20 cellular contexts compared by ENCODE assay signal in genomic region chr18:78935406-78935805, GRCh38. TPM values are rescaled to one million over a fixed set of nuclear protein-coding genes. Genes with fewer than 3 reads are reported as not detected.
DNase-seq lines count a peak whose midpoint lies in the region; ATAC-seq and TF ChIP-seq lines count a peak whose summit lies in the region.
"Had no signal": no experiment of that assay in that cellular context is flagged by ENCODE, and none has a peak within 500 bp of the region (broad histone marks: within the 10 kb centered on the region; RNA-seq: fewer than 3 reads in every experiment).

No MANE protein-coding gene starts in this region.

- no peaks in the 10 kb centered on the region for H3K23me2 ChIP-seq in H9 (ENCODE audit: insufficient read length, low read depth, low read length, poor library complexity, severe bottlenecking)

- H3K4ac ChIP-seq in H9 (ENCODE audit: low read depth, low read length) = no peak overlapping the region

- no peak overlapping the region for H3K4me2 ChIP-seq in H9 (ENCODE audit: insufficient read depth, insufficient read length, low read length)
- H3K4me2 ChIP-seq: A549 had no signal

- no peak overlapping the region for H3K9ac ChIP-seq in H9 (ENCODE audit: extremely low read depth, insufficient read length, low read length)
- H3K9ac ChIP-seq: BLaER1 treated with 17β-estradiol and CSF1 and Interleukin-3, amounts not matched to agents 10 nM and 100 nM had no signal

- in situ Hi-C loops in KBM-7 (cut with MboI; ENCODE audit: low pct_unique_long_range_greater_than_20kb, low sequenced_read_pairs) = no loop called here

- H3K79me1 ChIP-seq in H9 (ENCODE audit: insufficient read depth, low read depth, low read length, poor library complexity, severe bottlenecking) = no peaks in the 10 kb centered on the region

- no peak overlapping the region for H2AK5ac ChIP-seq in H9 (ENCODE audit: insufficient read length, low read length)

- no peak overlapping the region for H2BK20ac ChIP-seq in H9 (ENCODE audit: low read depth, low read length, poor library complexity, severe bottlenecking)

- no peak overlapping the region for H2BK5ac ChIP-seq in H9 (ENCODE audit: insufficient read length, low read length)

- no peaks in the 10 kb centered on the region for H3K27me3 ChIP-seq in upper lobe of right lung
- H3K27me3 ChIP-seq in H9 (ENCODE audit: insufficient read depth, low read length) = no peaks in the 10 kb centered on the region
- H3K27me3 ChIP-seq: BLaER1 treated with 17β-estradiol and CSF1 and Interleukin-3, amounts not matched to agents 10 nM and 100 nM had no signal

- H3K23ac ChIP-seq in H9 (ENCODE audit: insufficient read length, low read depth, low read length) = no peak overlapping the region

- H3K27ac Mint-ChIP-seq in chondrocyte (ENCODE audit: unreplicated experiment) (no peak overlapping the region), H9 (no peak overlapping the region)
- H3K27ac Mint-ChIP-seq: B cell; CD4-positive, alpha-beta T cell; CD8-positive, alpha-beta T cell had no signal

- H2AFZ ChIP-seq in H9 (ENCODE audit: low read length) = no peak overlapping the region

- H3K9me3 Mint-ChIP-seq in chondrocyte (ENCODE audit: low read depth) (no peaks in the 10 kb centered on the region), H9 (no peaks in the 10 kb centered on the region)
- H3K9me3 Mint-ChIP-seq: CD4-positive, alpha-beta T cell; CD8-positive, alpha-beta T cell had no signal

- no peak for ATAC-seq in upper lobe of right lung
- ATAC-seq: A549; CD8-positive, alpha-beta T cell had no signal

- H3K56ac ChIP-seq in H9 (ENCODE audit: insufficient read length, low read depth, low read length) = no peak overlapping the region

- no peak overlapping the region for H3K4me3 Mint-ChIP-seq in chondrocyte (ENCODE audit: unreplicated experiment)
- H3K4me3 Mint-ChIP-seq in H9 = no peak overlapping the region
- H3K4me3 Mint-ChIP-seq: B cell; CD4-positive, alpha-beta T cell; CD8-positive, alpha-beta T cell had no signal

- TF ChIP-seq CTCF in chondrocyte (IDR thresholded peaks at IDR 0.05) (no peak), upper lobe of right lung (IDR thresholded peaks at IDR 0.05) (no peak), H9 (conservative IDR thresholded peaks at IDR 0.05) (no peak)

- H4K5ac ChIP-seq in H9 (ENCODE audit: insufficient read length, low read depth, low read length) = no peak overlapping the region

- H3K4me1 ChIP-seq in upper lobe of right lung (no peaks in the 10 kb centered on the region), H9 (ENCODE audit: insufficient read depth, low read length) (no peaks in the 10 kb centered on the region)
- H3K4me1 ChIP-seq: A549, Caco-2 had no signal

- no peaks in the 10 kb centered on the region for H4K20me1 ChIP-seq in H9 (ENCODE audit: control insufficient read depth, insufficient read depth, insufficient read length)
- H4K20me1 ChIP-seq: BLaER1 treated with 17β-estradiol and CSF1 and Interleukin-3, amounts not matched to agents 10 nM and 100 nM had no signal

- H3K9me3 ChIP-seq in upper lobe of right lung = no peaks in the 10 kb centered on the region
- H3K9me3 ChIP-seq in H9 (ENCODE audit: control insufficient read depth, low read depth, low read length) = no peaks in the 10 kb centered on the region
- H3K9me3 ChIP-seq: A549; BLaER1 treated with 17β-estradiol and CSF1 and Interleukin-3, amounts not matched to agents 10 nM and 100 nM; Caco-2 had no signal

- H3K4me3 ChIP-seq in upper lobe of right lung = no peak overlapping the region
- H3K4me3 ChIP-seq: A549; BLaER1 treated with 17β-estradiol and CSF1 and Interleukin-3, amounts not matched to agents 10 nM and 100 nM had no signal

- no peak overlapping the region for H3K18ac ChIP-seq in H9 (ENCODE audit: insufficient read length, low read depth, low read length)

- no peak overlapping the region for H4K91ac ChIP-seq in H9 (ENCODE audit: insufficient read length, low read depth, low read length)

- no peak overlapping the region for H3K27ac ChIP-seq in upper lobe of right lung
- H3K27ac ChIP-seq in H9 (ENCODE audit: insufficient read length, low read depth, low read length) = no peak overlapping the region
- H3K27ac ChIP-seq: 22Rv1; A549; BLaER1 treated with 17β-estradiol and CSF1 and Interleukin-3, amounts not matched to agents 10 nM and 100 nM; C4-2B had no signal

- H4K8ac ChIP-seq in H9 (replicated peaks; ENCODE audit: insufficient read length, low read depth, low read length) = no peak overlapping the region

- no peaks in the 10 kb centered on the region for H3K36me3 ChIP-seq in upper lobe of right lung
- H3K36me3 ChIP-seq: BLaER1 treated with 17β-estradiol and CSF1 and Interleukin-3, amounts not matched to agents 10 nM and 100 nM had no signal

- H2BK12ac ChIP-seq in H9 (ENCODE audit: insufficient read length, low read depth, low read length) = no peak overlapping the region

- H3K27me3 Mint-ChIP-seq in chondrocyte (ENCODE audit: low read depth) (no peaks in the 10 kb centered on the region), H9 (ENCODE audit: low read depth) (0 out of 2 replicates have a peak, but pooled peaks cover 4% of the 10 kb centered on the region)
- H3K27me3 Mint-ChIP-seq: CD4-positive, alpha-beta T cell had no signal

- H3K36me3 Mint-ChIP-seq in chondrocyte (ENCODE audit: low read depth) (no peaks in the 10 kb centered on the region), H9 (ENCODE audit: insufficient read depth in 1 of 3, low read depth in 3 of 3) (no peaks in the 10 kb centered on the region)
- H3K36me3 Mint-ChIP-seq: CD8-positive, alpha-beta T cell had no signal

- no peak overlapping the region for H2BK120ac ChIP-seq in H9 (ENCODE audit: low read depth, low read length, poor library complexity, severe bottlenecking)

- no peaks in the 10 kb centered on the region for H3K79me2 ChIP-seq in H9 (ENCODE audit: insufficient read depth, low read length)

- no CpG with 5 or more reads among the region's 9 CpGs for WGBS in H9 (ENCODE audit: extremely low coverage, insufficient read length, low lambda C conversion rate)

- no peak overlapping the region for H2BK15ac ChIP-seq in H9 (ENCODE audit: low read depth, low read length)

- intact Hi-C loops in posterior vena cava (cut with DNase I) (no loop called here), upper lobe of right lung (cut with DNase I) (no loop called here)

- DNase-seq in chondrocyte (ENCODE audit: low spot score) (peak; percentile 68), mesenteric fat pad (ENCODE audit: low spot score) (peak; percentile 64), posterior vena cava (ENCODE audit: low spot score) (peak; percentile 66), upper lobe of right lung (peak; percentile 51), H9 (no peak), KBM-7 (no peak), NCI-H1105 (lab: John Stamatoyannopoulos, UW) (no peak)
- DNase-seq: AML-193; Caco-2; Calu3; CD4-positive, alpha-beta T cell; CD8-positive, alpha-beta T cell; DMS79 treated with DMSO at 0.1 percent for 48 hours; GF-D8 had no signal

- no peaks in the 10 kb centered on the region for H3K4me1 Mint-ChIP-seq in chondrocyte (ENCODE audit: low read depth)
- peaks cover 8 to 10% of the 10 kb centered on the region in 2 experiments for H3K4me1 Mint-ChIP-seq in H9
- H3K4me1 Mint-ChIP-seq: B cell had no signal

- H3T11ph ChIP-seq in H9 (ENCODE audit: low read length) = no peak overlapping the region

- no peak overlapping the region for H3K14ac ChIP-seq in H9 (ENCODE audit: insufficient read depth, low read length)

RNA-seq across cellular contexts. Expression of gene SALL3, which starts 44.2 kb away (rescaled TPM):
- total RNA-seq in chondrocyte = not detected in 3 replicates
- total RNA-seq in mesenteric fat pad = not detected
- total RNA-seq in posterior vena cava = not detected
- total RNA-seq in upper lobe of right lung = not detected
- 51.1 and 52.4 TPM in 2 replicates for total RNA-seq in H9 (2021)
- total RNA-seq: A172; B cell; Caco-2; Calu3; CD8-positive, alpha-beta T cell had no signal

Comparison
In these comparisons a context has a peak if more than half of its experiments do, and no peak if none do; other contexts are left out.
1. DNase-seq: peak in chondrocyte (single experiment), mesenteric fat pad (single experiment), posterior vena cava (single experiment) and upper lobe of right lung (single experiment); none in H9 (single experiment), KBM-7 (single experiment) and NCI-H1105 (single experiment).
2. RNA of gene SALL3, which starts 44.2 kb away (total RNA-seq): 51.1 to 52.4 TPM in H9; not detected in upper lobe of right lung (single experiment), not detected in chondrocyte, not detected in mesenteric fat pad (single experiment) and not detected in posterior vena cava; every median in the first group is over 10 times any median in the second.